ENCODE assay signal across 8 cellular contexts in genomic region chr11:2698386-2699184, GRCh38. TPM values are rescaled to one million over a fixed set of nuclear protein-coding genes. Genes with fewer than 3 reads are reported as not detected.
A peak's percentile ranks its signal among the peaks of the same experiment; 100 is the strongest.
DNase-seq lines count a peak whose midpoint lies in the region; ATAC-seq and TF ChIP-seq lines count a peak whose summit lies in the region.

No MANE protein-coding gene starts in this region.

- H3K27ac Mint-ChIP-seq in activated CD4-positive, alpha-beta T cell treated with anti-CD3 and anti-CD28 coated beads, Interleukin-2, amount 10 ng/mL, durations not matched to agents 24 days and 14 days: peak overlapping the region; percentile 69

- H3K27me3 Mint-ChIP-seq in activated CD4-positive, alpha-beta T cell treated with anti-CD3 and anti-CD28 coated beads, Interleukin-2, amount 10 ng/mL, durations not matched to agents 24 days and 14 days: peaks cover 3% of the 10 kb centered on the region

- no peaks in the 10 kb centered on the region for H3K9me3 Mint-ChIP-seq in activated CD4-positive, alpha-beta T cell treated with anti-CD3 and anti-CD28 coated beads, Interleukin-2, amount 10 ng/mL, durations not matched to agents 24 days and 14 days

- peak overlapping the region; percentile 6 to 57 for H3K9ac ChIP-seq in liver (ENCODE audit: low read depth in 1 of 2, low read length in 2 of 2)

- peak overlapping the region; percentile 89 for H3K4me3 Mint-ChIP-seq in activated CD4-positive, alpha-beta T cell treated with anti-CD3 and anti-CD28 coated beads, Interleukin-2, amount 10 ng/mL, durations not matched to agents 24 days and 14 days

- no peak overlapping the region for H3K27ac ChIP-seq in ascending aorta
- H3K27ac ChIP-seq in liver (ENCODE audit: low read depth in 1 of 2, low read length in 2 of 2): peak overlapping the region in 1 of 2 donors; percentile 45
- H3K27ac ChIP-seq in tibial artery: peak overlapping the region; percentile 83 to 95

- H3K4me3 ChIP-seq in ascending aorta: peak overlapping the region; percentile 64 to 80
- H3K4me3 ChIP-seq in liver (ENCODE audit: low read depth in 1 of 3, low read length in 3 of 3): peak overlapping the region; percentile 11 to 74 (median 56)
- peak overlapping the region; percentile 66 to 82 for H3K4me3 ChIP-seq in tibial artery

- H3K27me3 ChIP-seq in ascending aorta: no peaks in the 10 kb centered on the region
- no peaks in the 10 kb centered on the region for H3K27me3 ChIP-seq in liver (ENCODE audit: control insufficient read depth in 4 of 4, insufficient read depth in 4 of 4, low read length in 3 of 4)
- no peaks in the 10 kb centered on the region for H3K27me3 ChIP-seq in tibial artery

- ATAC-seq in HG02852 (IDR thresholded peaks at IDR 0.05; ENCODE audit: unreplicated experiment): no peak

- no peaks in the 10 kb centered on the region for H3K9me3 ChIP-seq in ascending aorta
- no peaks in the 10 kb centered on the region for H3K9me3 ChIP-seq in liver (ENCODE audit: control insufficient read depth in 4 of 4, low read length in 3 of 4)
- H3K9me3 ChIP-seq in tibial artery: no peaks in the 10 kb centered on the region

- DNase-seq in activated CD4-positive, alpha-beta T cell treated with anti-CD3 and anti-CD28 coated beads, Interleukin-2, amount 10 ng/mL, durations not matched to agents 24 days and 14 days: no peak
- DNase-seq in activated CD4-positive, alpha-beta T cell treated with anti-CD3 and anti-CD28 coated beads, Interleukin-2, amount 50 U/mL, for 1 hour: no peak
- no peak for DNase-seq in ascending aorta (ENCODE audit: low spot score in 2 of 2)
- DNase-seq in tibial artery: peak; percentile 14 to 16
- DNase-seq in NCI-H510A treated with DMSO at 0.1 percent for 48 hours (lab: John Stamatoyannopoulos, UW): no peak
- DNase-seq in stimulated activated CD4-positive, alpha-beta T cell treated with anti-CD3 and anti-CD28 coated beads, Interleukin-4, amount 100 ng/mL, for 24 hours: no peak

- H3K36me3 ChIP-seq in ascending aorta (no peaks in the 10 kb centered on the region), liver (ENCODE audit: control insufficient read depth in 4 of 4, insufficient read depth in 3 of 4, low read depth in 1 of 4, low read length in 3 of 4) (no peaks in the 10 kb centered on the region), tibial artery (no peaks in the 10 kb centered on the region)

- H3K4me1 ChIP-seq in ascending aorta (peaks cover 0 to 4% of the 10 kb centered on the region in 2 donors), liver (ENCODE audit: control insufficient read depth in 4 of 4, insufficient read depth in 4 of 4, low read length in 3 of 4) (peaks cover 0 to 22% (median 8%) of the 10 kb centered on the region in 4 donors), tibial artery (peaks cover 0 to 28% (median 5%) of the 10 kb centered on the region in 4 donors)

- WGBS in liver: 51% methylated on average over 20 of the region's 20 CpGs

- TF ChIP-seq RAD21 in liver (IDR thresholded peaks at IDR 0.05): no peak

- peaks cover 11% of the 10 kb centered on the region for H3K4me1 Mint-ChIP-seq in activated CD4-positive, alpha-beta T cell treated with anti-CD3 and anti-CD28 coated beads, Interleukin-2, amount 10 ng/mL, durations not matched to agents 24 days and 14 days

- intact Hi-C loops in activated CD4-positive, alpha-beta T cell treated with anti-CD3 and anti-CD28 coated beads, Interleukin-2, amount 10 ng/mL, durations not matched to agents 24 days and 14 days (cut with micrococcal nuclease): no loop called here
- intact Hi-C loops in ascending aorta (cut with DNase I): loop anchor here (2.0 kb wide), 1 partner anchor 126 kb away; no protein-coding TSS in a partner anchor
- intact Hi-C loops in tibial artery (cut with DNase I; ENCODE audit: low total_unique reads): loop anchor here (5.0 kb wide), 1 partner anchor 189 kb away; the partner anchor contains the start of gene CDKN1C

- TF ChIP-seq CTCF in ascending aorta (IDR thresholded peaks at IDR 0.05): no peak
- no peak for TF ChIP-seq CTCF in liver (IDR thresholded peaks at IDR 0.05; ENCODE audit: low read depth, low read length, missing input control)
- no peak for TF ChIP-seq CTCF in tibial artery (IDR thresholded peaks at IDR 0.05)

- H3K36me3 Mint-ChIP-seq in activated CD4-positive, alpha-beta T cell treated with anti-CD3 and anti-CD28 coated beads, Interleukin-2, amount 10 ng/mL, durations not matched to agents 24 days and 14 days (ENCODE audit: low read depth): peaks cover 5% of the 10 kb centered on the region

TF ChIP-seq in liver, 16 proteins besides CTCF, POLR2A, EP300 and RAD21:
- TF ChIP-seq TAF1 (conservative IDR thresholded peaks at IDR 0.05) (no peak), RXRA (IDR thresholded peaks at IDR 0.05) (no peak), SP1 (IDR thresholded peaks at IDR 0.05) (no peak), FOXA1 (IDR thresholded peaks at IDR 0.05) (no peak), HNF4A (conservative IDR thresholded peaks at IDR 0.05) (no peak), FOXA2 (IDR thresholded peaks at IDR 0.05) (no peak)

RNA-seq across cellular contexts. Expression of gene KCNQ1OT1, which starts 1.2 kb away (rescaled TPM):
- total RNA-seq in activated CD4-positive, alpha-beta T cell treated with anti-CD3 and anti-CD28 coated beads, Interleukin-2, amount 10 ng/mL, durations not matched to agents 24 days and 14 days: 0.59 and 0.61 TPM in 2 replicates
- 1.5 TPM for total RNA-seq in ascending aorta
- total RNA-seq in liver: 1 to 10 TPM in 1 of 2 donors, under 1 TPM in 1; 0.93 to 4.9 TPM
- polyA plus RNA-seq in liver: under 1 TPM; 0.05 to 0.29 TPM

Comparison
In these comparisons a context has a peak if more than half of its experiments do, and no peak if none do; other contexts are left out.
1. DNase-seq: peak in tibial artery (2 of 2); none in activated CD4-positive, alpha-beta T cell treated with anti-CD3 and anti-CD28 coated beads, Interleukin-2, amount 10 ng/mL, durations not matched to agents 24 days and 14 days (single experiment), activated CD4-positive, alpha-beta T cell treated with anti-CD3 and anti-CD28 coated beads, Interleukin-2, amount 50 U/mL, for 1 hour (single experiment), ascending aorta (0 of 2), NCI-H510A treated with DMSO at 0.1 percent for 48 hours (single experiment) and stimulated activated CD4-positive, alpha-beta T cell treated with anti-CD3 and anti-CD28 coated beads, Interleukin-4, amount 100 ng/mL, for 24 hours (single experiment).
2. H3K27ac ChIP-seq: peak in tibial artery (2 of 2); none in ascending aorta (0 of 2).
3. Peak in every context shown above with its lines, with median percentiles within 50 percentile points of each other: H3K4me3 ChIP-seq.